ENCODE assay signal across 1 cellular context in genomic region chr12:124927325-124928094, GRCh38.
TF ChIP-seq lines count a peak whose summit lies in the region.

No MANE protein-coding gene starts in this region.

TF ChIP-seq in HepG2, 621 proteins besides CTCF, POLR2A, EP300 and RAD21 (continued from another document and continues in another):
- TF ChIP-seq ZBTB26 (CRISPR knock-in tag; IDR thresholded peaks at IDR 0.05; ENCODE audit: borderline replicate concordance): 0 out of 2 replicates have a peak, but pooled peaks have one; percentile 37
- peak; percentile 81; the same call in 1 of the 2 replicates for TF ChIP-seq DNMT3B (CRISPR knock-in tag; conservative IDR thresholded peaks at IDR 0.05)
- no peak for TF ChIP-seq ZNF251 (CRISPR knock-in tag; IDR thresholded peaks at IDR 0.05)
- no peak for TF ChIP-seq TRIM22 (IDR thresholded peaks at IDR 0.05)
- TF ChIP-seq ZKSCAN1 (IDR thresholded peaks at IDR 0.05; ENCODE audit: low read length): 0 out of 2 replicates have a peak, but pooled peaks have one; percentile 57
- TF ChIP-seq ZNF263 (CRISPR knock-in tag; IDR thresholded peaks at IDR 0.05): no peak
- no peak; a peak in 1 of 4 replicates for TF ChIP-seq KLF16 (CRISPR knock-in tag; IDR thresholded peaks at IDR 0.05)
- TF ChIP-seq PHF5A (CRISPR knock-in tag; IDR thresholded peaks at IDR 0.05; ENCODE audit: low read depth, unreplicated experiment): peak; percentile 56
- TF ChIP-seq JUN (CRISPR knock-in tag; IDR thresholded peaks at IDR 0.05): peak; percentile 66
- TF ChIP-seq ZNF841 (CRISPR knock-in tag; IDR thresholded peaks at IDR 0.05; ENCODE audit: borderline replicate concordance): no peak
- TF ChIP-seq PITX1 (CRISPR knock-in tag; IDR thresholded peaks at IDR 0.05): peak; percentile 50; the same call in 1 of the 2 replicates
- TF ChIP-seq FOXP4 (CRISPR knock-in tag; IDR thresholded peaks at IDR 0.05): peak; percentile 38; the same call in 1 of the 2 replicates
- 0 out of 2 replicates have a peak, but pooled peaks have one; percentile 39 for TF ChIP-seq GFI1 (CRISPR knock-in tag; IDR thresholded peaks at IDR 0.05; ENCODE audit: borderline replicate concordance)
- peak; percentile 62 for TF ChIP-seq REPIN1 (CRISPR knock-in tag; IDR thresholded peaks at IDR 0.05; ENCODE audit: borderline replicate concordance, low read depth)
- TF ChIP-seq ZFP41 (CRISPR knock-in tag; IDR thresholded peaks at IDR 0.05; ENCODE audit: borderline replicate concordance): no peak
- peak; percentile 68 for TF ChIP-seq KMT2B (CRISPR knock-in tag; IDR thresholded peaks at IDR 0.05)
- TF ChIP-seq RXRA (CRISPR knock-in tag; IDR thresholded peaks at IDR 0.05): peak; percentile 54; the same call in 1 of the 2 replicates
- TF ChIP-seq NCOA2 (CRISPR knock-in tag; IDR thresholded peaks at IDR 0.05): no peak; the same call in 1 of the 2 replicates
- no peak for TF ChIP-seq GABPA (IDR thresholded peaks at IDR 0.05; ENCODE audit: low read depth, low read length)
- peak; percentile 26; the same call in 1 of the 2 replicates for TF ChIP-seq GABPA (CRISPR knock-in tag; IDR thresholded peaks at IDR 0.05; ENCODE audit: low read depth)
- peak; percentile 37; the same call in 1 of the 2 replicates for TF ChIP-seq IRF9 (CRISPR knock-in tag; IDR thresholded peaks at IDR 0.05; ENCODE audit: borderline replicate concordance)
- TF ChIP-seq ZBTB43 (CRISPR knock-in tag; conservative IDR thresholded peaks at IDR 0.05): peak; percentile 31
- TF ChIP-seq ZNF761 (CRISPR knock-in tag; conservative IDR thresholded peaks at IDR 0.05): 0 out of 2 replicates have a peak, but pooled peaks have one; percentile 54
- 0 out of 2 replicates have a peak, but pooled peaks have one; percentile 6 for TF ChIP-seq GZF1 (CRISPR knock-in tag; IDR thresholded peaks at IDR 0.05)
- peak; percentile 89 for TF ChIP-seq TEAD3 (CRISPR knock-in tag; optimal IDR thresholded peaks at IDR 0.05; ENCODE audit: borderline replicate concordance)
- peak; percentile 34; the same call in 1 of the 2 replicates for TF ChIP-seq ZNF710 (CRISPR knock-in tag; IDR thresholded peaks at IDR 0.05; ENCODE audit: borderline replicate concordance)
- no peak for TF ChIP-seq ZNF44 (CRISPR knock-in tag; IDR thresholded peaks at IDR 0.05)
- no peak for TF ChIP-seq SOX6 (IDR thresholded peaks at IDR 0.05)
- peak; percentile 40 for TF ChIP-seq SOX6 (CRISPR knock-in tag; IDR thresholded peaks at IDR 0.05)
- peak; percentile 65 for TF ChIP-seq ZNF501 (CRISPR knock-in tag; IDR thresholded peaks at IDR 0.05)
- TF ChIP-seq CEBPG (CRISPR knock-in tag; IDR thresholded peaks at IDR 0.05): peak; percentile 36; the same call in 1 of the 2 replicates
- TF ChIP-seq ZGPAT (CRISPR knock-in tag; IDR thresholded peaks at IDR 0.05): peak; percentile 74; the same call in 1 of the 2 replicates
- TF ChIP-seq ATF1 (CRISPR knock-in tag; IDR thresholded peaks at IDR 0.05): 0 out of 2 replicates have a peak, but pooled peaks have one; percentile 11
- TF ChIP-seq ZNF124 (CRISPR knock-in tag; IDR thresholded peaks at IDR 0.05): peak; percentile 68; the same call in 1 of the 2 replicates
- TF ChIP-seq ZNF674 (CRISPR knock-in tag; IDR thresholded peaks at IDR 0.05; ENCODE audit: low read depth): 0 out of 2 replicates have a peak, but pooled peaks have one; percentile 39
- peak; percentile 57; the same call in 1 of the 2 replicates for TF ChIP-seq SAP130 (CRISPR knock-in tag; IDR thresholded peaks at IDR 0.05; ENCODE audit: low read depth)
- no peak for TF ChIP-seq HMG20B (CRISPR knock-in tag; conservative IDR thresholded peaks at IDR 0.05)
- TF ChIP-seq ONECUT2 (CRISPR knock-in tag; IDR thresholded peaks at IDR 0.05): peak; percentile 45; the same call in 1 of the 2 replicates
- TF ChIP-seq KLF11 (CRISPR knock-in tag; IDR thresholded peaks at IDR 0.05): peak; percentile 82
- peak; percentile 41 for TF ChIP-seq ZFP37 (CRISPR knock-in tag; IDR thresholded peaks at IDR 0.05; ENCODE audit: borderline replicate concordance)
- 0 out of 4 replicates have a peak, but pooled peaks of 1 of the 2 experiments have one; percentile 42 for TF ChIP-seq ATF4 (CRISPR knock-in tag; IDR thresholded peaks at IDR 0.05)
- TF ChIP-seq UBTF (CRISPR knock-in tag; IDR thresholded peaks at IDR 0.05): 0 out of 2 replicates have a peak, but pooled peaks have one; percentile 3
- TF ChIP-seq SIX4 (CRISPR knock-in tag; IDR thresholded peaks at IDR 0.05): 0 out of 2 replicates have a peak, but pooled peaks have one; percentile 15
- peak; percentile 50; the same call in 1 of the 2 replicates for TF ChIP-seq ZMAT3 (CRISPR knock-in tag; conservative IDR thresholded peaks at IDR 0.05)
- peak; percentile 65; the same call in 1 of the 2 replicates for TF ChIP-seq ZNF431 (CRISPR knock-in tag; IDR thresholded peaks at IDR 0.05; ENCODE audit: borderline replicate concordance, low read depth)
- peak; percentile 98 to 100 for TF ChIP-seq HMGXB4 (CRISPR knock-in tag; IDR thresholded peaks at IDR 0.05; ENCODE audit: borderline replicate concordance in 1 of 2, low read depth in 1 of 2)
- TF ChIP-seq TBL1XR1 (IDR thresholded peaks at IDR 0.05; ENCODE audit: borderline replicate concordance, low read length, partially characterized antibody): peak; percentile 76
- TF ChIP-seq FOSL2 (CRISPR knock-in tag; IDR thresholded peaks at IDR 0.05): peak; percentile 71
- peak; percentile 91 for TF ChIP-seq ZSCAN29 (CRISPR knock-in tag; conservative IDR thresholded peaks at IDR 0.05)
- TF ChIP-seq RFX1 (IDR thresholded peaks at IDR 0.05): no peak
- TF ChIP-seq ZFY (CRISPR knock-in tag; IDR thresholded peaks at IDR 0.05): peak; percentile 61; the same call in 1 of the 2 replicates
- TF ChIP-seq ZSCAN31 (CRISPR knock-in tag; IDR thresholded peaks at IDR 0.05; ENCODE audit: low read depth): peak; percentile 91; the same call in 1 of the 2 replicates
- TF ChIP-seq MED1 (CRISPR knock-in tag; IDR thresholded peaks at IDR 0.05): peak; percentile 65
